In genomic region chr2:84924173-84925106, GRCh38 we compare ENCODE assay signal across 1 cellular context.
TF ChIP-seq lines count a peak whose summit lies in the region.

No MANE protein-coding gene starts in this region.

TF ChIP-seq in K562, 482 proteins besides CTCF, POLR2A, EP300 and RAD21:
- TF ChIP-seq VEZF1 (CRISPR knock-in tag; IDR thresholded peaks at IDR 0.05) (peak; percentile 35; the same call in 1 of the 2 replicates), NFYB (IDR thresholded peaks at IDR 0.05; ENCODE audit: extremely low read depth, insufficient read length) (peak; percentile 15), KDM5B (IDR thresholded peaks at IDR 0.05; ENCODE audit: insufficient replicate concordance, low read depth, low read length) (no peak), SLC30A9 (CRISPR knock-in tag; IDR thresholded peaks at IDR 0.05) (no peak), FOS (IDR thresholded peaks at IDR 0.05; ENCODE audit: extremely low read depth, insufficient read length) (peak; percentile 30), SRF (CRISPR knock-in tag; IDR thresholded peaks at IDR 0.05) (no peak), SREBF1 (IDR thresholded peaks at IDR 0.05; ENCODE audit: borderline replicate concordance, low read depth, low read length) (no peak), ZZZ3 (IDR thresholded peaks at IDR 0.05) (no peak), ZBTB40 (IDR thresholded peaks at IDR 0.05) (no peak), ZBTB40 (CRISPR knock-in tag; IDR thresholded peaks at IDR 0.05) (no peak), BRD4 (IDR thresholded peaks at IDR 0.05) (no peak), SP2 (IDR thresholded peaks at IDR 0.05; ENCODE audit: extremely low read depth, low read depth, low read length, poor library complexity, severe bottlenecking) (no peak), HLTF (IDR thresholded peaks at IDR 0.05) (no peak), RBM25 (IDR thresholded peaks at IDR 0.05; ENCODE audit: low read depth, low read length, severe bottlenecking) (peak; percentile 26), KDM1A (IDR thresholded peaks at IDR 0.05) (no peak), BACH1 (tag; IDR thresholded peaks at IDR 0.05) (peak; percentile 63), ZC3H4 (CRISPR knock-in tag; IDR thresholded peaks at IDR 0.05; ENCODE audit: borderline replicate concordance) (no peak)
